ENCODE assay signal across 9 cellular contexts in the genomic region with DNA sequence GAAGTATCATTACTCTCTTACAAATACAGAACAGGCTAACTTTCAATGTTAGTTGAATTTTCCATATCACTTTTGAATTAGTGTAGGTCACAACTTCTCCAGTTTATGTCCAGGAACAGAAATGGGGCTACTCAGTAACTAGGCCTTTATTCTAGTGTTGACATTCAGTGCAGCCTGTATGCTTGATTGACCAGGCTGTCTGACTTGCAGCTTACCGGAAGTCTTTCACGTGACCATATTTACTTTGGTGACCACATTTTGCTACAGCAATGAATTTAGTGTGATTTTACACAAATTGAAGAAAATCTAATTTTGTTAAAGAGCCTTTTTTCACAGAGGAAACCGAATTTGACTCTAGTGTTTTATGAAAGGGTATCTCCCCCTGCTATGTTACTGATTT. TPM values are rescaled to one million over a fixed set of nuclear protein-coding genes. Genes with fewer than 3 reads are reported as not detected.
DNase-seq lines count a peak whose midpoint lies in the region; ATAC-seq, FAIRE-seq and TF ChIP-seq lines count a peak whose summit lies in the region.
"Had no signal": no experiment of that assay in that cellular context is flagged by ENCODE, and none has a peak within 500 bp of the region (broad histone marks: within the 10 kb centered on the region; RNA-seq: fewer than 3 reads in every experiment).

No MANE protein-coding gene starts in this region.

- no peak overlapping the region for H3K18ac ChIP-seq in mesenchymal stem cell (ENCODE audit: low read depth in 1 of 2, low read length in 2 of 2)

- H4K8ac ChIP-seq in mesenchymal stem cell (ENCODE audit: low read length), result no peak overlapping the region

- H3K4me1 ChIP-seq in mesenchymal stem cell (ENCODE audit: control insufficient read depth, insufficient read depth, low read depth, low read length), result peaks cover 6% of the 10 kb centered on the region

- H3K27ac ChIP-seq in mesenchymal stem cell (ENCODE audit: low read length, poor library complexity, severe bottlenecking), result peak overlapping the region; percentile 60
- H3K27ac ChIP-seq: PC-9 had no signal

- POLR2A ChIA-PET in activated CD8-positive, alpha-beta T cell treated with anti-CD3 and anti-CD28 coated beads, Interleukin-2, amount 10 ng/mL, durations not matched to agents 7 days and 5 days (lab: Charles Lee), result no interaction called here

- peaks cover 2% of the 10 kb centered on the region for H3K4me1 Mint-ChIP-seq in activated CD8-positive, alpha-beta T cell treated with anti-CD3 and anti-CD28 coated beads, Interleukin-2, amount 10 ng/mL, durations not matched to agents 7 days and 5 days (ENCODE audit: low read depth)
- no peaks in the 10 kb centered on the region for H3K4me1 Mint-ChIP-seq in glutamatergic neuron (ENCODE audit: low read depth, unreplicated experiment)

- no peak overlapping the region for H2BK15ac ChIP-seq in mesenchymal stem cell (ENCODE audit: low read depth, poor library complexity, severe bottlenecking)

- ATAC-seq in GM21515 (IDR thresholded peaks at IDR 0.05; ENCODE audit: unreplicated experiment), result peak; percentile 69
- ATAC-seq in activated CD8-positive, alpha-beta T cell treated with anti-CD3 and anti-CD28 coated beads, Interleukin-2, amount 10 ng/mL, durations not matched to agents 7 days and 5 days, result no peak

- H3K9me3 ChIP-seq in mesenchymal stem cell (ENCODE audit: control insufficient read depth, low read length), result no peaks in the 10 kb centered on the region

- H3K9me3 Mint-ChIP-seq in activated CD8-positive, alpha-beta T cell treated with anti-CD3 and anti-CD28 coated beads, Interleukin-2, amount 10 ng/mL, durations not matched to agents 7 days and 5 days (ENCODE audit: insufficient read depth), result no peaks in the 10 kb centered on the region
- H3K9me3 Mint-ChIP-seq in glutamatergic neuron (ENCODE audit: unreplicated experiment), result no peaks in the 10 kb centered on the region

- no peak overlapping the region for H3K27ac Mint-ChIP-seq in activated CD8-positive, alpha-beta T cell treated with anti-CD3 and anti-CD28 coated beads, Interleukin-2, amount 10 ng/mL, durations not matched to agents 7 days and 5 days
- no peak overlapping the region for H3K27ac Mint-ChIP-seq in glutamatergic neuron (ENCODE audit: unreplicated experiment)

- no peak overlapping the region for H2BK120ac ChIP-seq in mesenchymal stem cell (ENCODE audit: low read depth, low read length)

- H3K23ac ChIP-seq in mesenchymal stem cell (ENCODE audit: low read length in 2 of 2), result no peak overlapping the region

- H3K27me3 ChIP-seq in mesenchymal stem cell (ENCODE audit: control insufficient read depth in 1 of 2, insufficient read depth in 1 of 2, low read length in 2 of 2) (no peaks in the 10 kb centered on the region), H7 (ENCODE audit: control insufficient read depth, insufficient read depth, low read length) (no peaks in the 10 kb centered on the region)

- H2BK5ac ChIP-seq in mesenchymal stem cell (ENCODE audit: low read depth, low read length, poor library complexity, severe bottlenecking), result no peak overlapping the region

- H3K36me3 ChIP-seq in mesenchymal stem cell (ENCODE audit: control insufficient read depth in 1 of 2, insufficient read depth in 2 of 2, low read depth in 1 of 2, low read length in 2 of 2) (peaks cover 6 to 80% of the 10 kb centered on the region in 2 experiments), H7 (replicated peaks; ENCODE audit: control insufficient read depth, insufficient read depth, low read length) (peaks cover 2% of the 10 kb centered on the region; the same call in 1 of the 2 replicates)

- H3K4me3 ChIP-seq in mesenchymal stem cell (ENCODE audit: insufficient read depth in 1 of 2, low read depth in 1 of 2, low read length in 2 of 2) (no peak overlapping the region), H7 (ENCODE audit: insufficient read depth, low read depth, low read length) (no peak overlapping the region)
- H3K4me3 ChIP-seq: PC-9 had no signal

- DNase-seq in GM18507 (ENCODE audit: extremely low spot score, insufficient read length, low read depth) (peak; percentile 22), NCI-H146 treated with DMSO at 0.1 percent for 48 hours (lab: John Stamatoyannopoulos, UW; ENCODE audit: unreplicated experiment) (peak; percentile 25), mesenchymal stem cell (no peak), H7 (no peak), T-helper 9 cell (no peak), glutamatergic neuron (no peak)
- DNase-seq in activated CD8-positive, alpha-beta T cell treated with anti-CD3 and anti-CD28 coated beads, Interleukin-2, amount 10 ng/mL, durations not matched to agents 7 days and 5 days, result no peak
- DNase-seq: PC-9 had no signal

- no peak overlapping the region for H2BK12ac ChIP-seq in mesenchymal stem cell (ENCODE audit: low read length in 2 of 2)

- no peak overlapping the region for H3K9ac ChIP-seq in mesenchymal stem cell (ENCODE audit: low read length)

- H4K91ac ChIP-seq in mesenchymal stem cell (ENCODE audit: low read length), result no peak overlapping the region

- H3K4me2 ChIP-seq in mesenchymal stem cell (ENCODE audit: low read length, poor library complexity, severe bottlenecking), result no peak overlapping the region
- H3K4me2 ChIP-seq: PC-9 had no signal

- no peak overlapping the region for H3K4me3 Mint-ChIP-seq in activated CD8-positive, alpha-beta T cell treated with anti-CD3 and anti-CD28 coated beads, Interleukin-2, amount 10 ng/mL, durations not matched to agents 7 days and 5 days
- no peak overlapping the region for H3K4me3 Mint-ChIP-seq in glutamatergic neuron (ENCODE audit: unreplicated experiment)

- no peak overlapping the region for H2AFZ ChIP-seq in mesenchymal stem cell (ENCODE audit: low read depth, low read length)
- H2AFZ ChIP-seq: PC-9 had no signal

- H3K4ac ChIP-seq in mesenchymal stem cell (ENCODE audit: low read depth in 1 of 2, low read length in 2 of 2), result no peak overlapping the region

- peaks cover 31% of the 10 kb centered on the region for H3K36me3 Mint-ChIP-seq in activated CD8-positive, alpha-beta T cell treated with anti-CD3 and anti-CD28 coated beads, Interleukin-2, amount 10 ng/mL, durations not matched to agents 7 days and 5 days (ENCODE audit: low read depth)
- H3K36me3 Mint-ChIP-seq in glutamatergic neuron (ENCODE audit: unreplicated experiment), result no peaks in the 10 kb centered on the region

- no peak overlapping the region for H3K14ac ChIP-seq in mesenchymal stem cell (ENCODE audit: low read length in 2 of 2)

- peak; percentile 86 for FAIRE-seq in GM18507 (lab: Jason Lieb, UNC)

- WGBS in mesenchymal stem cell, result 94% methylated on average over 3 of the region's 3 CpGs

- CTCF ChIA-PET in activated CD8-positive, alpha-beta T cell treated with anti-CD3 and anti-CD28 coated beads, Interleukin-2, amount 10 ng/mL, durations not matched to agents 7 days and 5 days (lab: Charles Lee), result no interaction called here

- peaks cover 5% of the 10 kb centered on the region for H3K79me1 ChIP-seq in mesenchymal stem cell (replicated peaks; ENCODE audit: low read length, poor library complexity, severe bottlenecking)

- H3K27me3 Mint-ChIP-seq in activated CD8-positive, alpha-beta T cell treated with anti-CD3 and anti-CD28 coated beads, Interleukin-2, amount 10 ng/mL, durations not matched to agents 7 days and 5 days (ENCODE audit: low read depth), result no peaks in the 10 kb centered on the region
- no peaks in the 10 kb centered on the region for H3K27me3 Mint-ChIP-seq in glutamatergic neuron (ENCODE audit: unreplicated experiment)

- no peak overlapping the region for H2AK5ac ChIP-seq in mesenchymal stem cell (ENCODE audit: low read length, severe bottlenecking)

- no peak for TF ChIP-seq CTCF in glutamatergic neuron (IDR thresholded peaks at IDR 0.05; ENCODE audit: partially characterized antibody, unreplicated experiment)

RNA-seq across cellular contexts. Expression of gene MTERF2, which starts 12.4 kb away (rescaled TPM):
- polyA plus RNA-seq in mesenchymal stem cell (2013, experiment 1 of 2), result 7.2 TPM
- polyA plus RNA-seq in mesenchymal stem cell (2013, experiment 2 of 2), result 6.9 TPM
- 6.5 and 11.5 TPM in 2 replicates for total RNA-seq in H7 (2014; rRNA removed; shearing (Covaris generic))
- 1 to 10 TPM; 3.8 to 5.0 TPM for total RNA-seq in activated CD8-positive, alpha-beta T cell treated with anti-CD3 and anti-CD28 coated beads, Interleukin-2, amount 10 ng/mL, durations not matched to agents 7 days and 5 days
- total RNA-seq in glutamatergic neuron (ENCODE audit: unreplicated experiment), result 13.2 TPM

RNA-seq across cellular contexts. Expression of gene TMEM263, which starts 18.8 kb away (rescaled TPM):
- 96.3 TPM for polyA plus RNA-seq in mesenchymal stem cell (2013, experiment 1 of 2)
- 107 TPM for polyA plus RNA-seq in mesenchymal stem cell (2013, experiment 2 of 2)
- total RNA-seq in H7 (2014; rRNA removed; shearing (Covaris generic)), result 19.0 and 23.7 TPM in 2 replicates
- 10 to 100 TPM; 25.8 to 26.7 TPM for total RNA-seq in activated CD8-positive, alpha-beta T cell treated with anti-CD3 and anti-CD28 coated beads, Interleukin-2, amount 10 ng/mL, durations not matched to agents 7 days and 5 days
- 4.6 TPM for total RNA-seq in glutamatergic neuron (ENCODE audit: unreplicated experiment)

Comparison
In these comparisons a context has a peak if more than half of its experiments do, and no peak if none do; other contexts are left out.
1. DNase-seq: peak in GM18507 (single experiment) and NCI-H146 treated with DMSO at 0.1 percent for 48 hours (single experiment); none in mesenchymal stem cell (single experiment), H7 (single experiment), activated CD8-positive, alpha-beta T cell treated with anti-CD3 and anti-CD28 coated beads, Interleukin-2, amount 10 ng/mL, durations not matched to agents 7 days and 5 days (single experiment), T-helper 9 cell (single experiment) and glutamatergic neuron (single experiment).